In genomic region chr13:43864921-43865320, GRCh38 we compare ENCODE assay signal across 1 cellular context.
TF ChIP-seq lines count a peak whose summit lies in the region.

No MANE protein-coding gene starts in this region.

TF ChIP-seq in IMR-90, 13 proteins besides CTCF, POLR2A, EP300 and RAD21 (continued from another document):
- no peak for TF ChIP-seq ELK1 (IDR thresholded peaks at IDR 0.05; ENCODE audit: borderline replicate concordance, low read depth, low read length)
